ENCODE assay signal across 17 cellular contexts in genomic region chr9:89494199-89494598, GRCh38. TPM values are rescaled to one million over a fixed set of nuclear protein-coding genes. Genes with fewer than 3 reads are reported as not detected.
A peak's percentile ranks its signal among the peaks of the same experiment; 100 is the strongest.
DNase-seq lines count a peak whose midpoint lies in the region; ATAC-seq lines count a peak whose summit lies in the region.
"Had no signal": no experiment of that assay in that cellular context is flagged by ENCODE, and none has a peak within 500 bp of the region (broad histone marks: within the 10 kb centered on the region; RNA-seq: fewer than 3 reads in every experiment).

No MANE protein-coding gene starts in this region.

- peaks cover 70% of the 10 kb centered on the region for H3K4me1 ChIP-seq in effector memory CD4-positive, alpha-beta T cell (ENCODE audit: control insufficient read depth, insufficient read depth, low read length, poor library complexity, severe bottlenecking)
- H3K4me1 ChIP-seq: colonic mucosa, right lobe of liver had no signal

- H3K9me3 Mint-ChIP-seq in activated naive CD4-positive, alpha-beta T cell treated with anti-CD3 and anti-CD28 coated beads, Interleukin-2, amount 10 ng/mL, durations not matched to agents 7 days and 5 days: no peaks in the 10 kb centered on the region
- no peaks in the 10 kb centered on the region for H3K9me3 Mint-ChIP-seq in T-cell

- H3K9me3 ChIP-seq in effector memory CD4-positive, alpha-beta T cell (ENCODE audit: control insufficient read depth, low read length): no peaks in the 10 kb centered on the region
- H3K9me3 ChIP-seq: colonic mucosa, right lobe of liver, suprapubic skin had no signal

- peaks cover 56% of the 10 kb centered on the region for H3K36me3 Mint-ChIP-seq in activated naive CD4-positive, alpha-beta T cell treated with anti-CD3 and anti-CD28 coated beads, Interleukin-2, amount 10 ng/mL, durations not matched to agents 7 days and 5 days
- peaks cover 10% of the 10 kb centered on the region for H3K36me3 Mint-ChIP-seq in T-cell

- peak overlapping the region; percentile 69 for H3K27ac Mint-ChIP-seq in activated naive CD4-positive, alpha-beta T cell treated with anti-CD3 and anti-CD28 coated beads, Interleukin-2, amount 10 ng/mL, durations not matched to agents 7 days and 5 days
- peak overlapping the region; percentile 90 to 95 for H3K27ac Mint-ChIP-seq in T-cell

- H3K27ac ChIP-seq in effector memory CD4-positive, alpha-beta T cell (ENCODE audit: insufficient read depth, low read length, poor library complexity, severe bottlenecking): peak overlapping the region; percentile 40
- H3K27ac ChIP-seq in substantia nigra (ENCODE audit: low read depth, low read length, poor library complexity, severe bottlenecking): peak overlapping the region; percentile 91
- H3K27ac ChIP-seq: colonic mucosa, right lobe of liver, suprapubic skin had no signal

- H3K27me3 Mint-ChIP-seq in activated naive CD4-positive, alpha-beta T cell treated with anti-CD3 and anti-CD28 coated beads, Interleukin-2, amount 10 ng/mL, durations not matched to agents 7 days and 5 days: no peaks in the 10 kb centered on the region
- H3K27me3 Mint-ChIP-seq in T-cell: no peaks in the 10 kb centered on the region

- no peaks in the 10 kb centered on the region for H3K36me3 ChIP-seq in effector memory CD4-positive, alpha-beta T cell (ENCODE audit: control insufficient read depth, insufficient read depth, low read length)
- H3K36me3 ChIP-seq: colonic mucosa, right lobe of liver, suprapubic skin had no signal

- peak overlapping the region; percentile 98 for H3K4me3 Mint-ChIP-seq in activated naive CD4-positive, alpha-beta T cell treated with anti-CD3 and anti-CD28 coated beads, Interleukin-2, amount 10 ng/mL, durations not matched to agents 7 days and 5 days
- peak overlapping the region; percentile 93 to 96 (median 93) for H3K4me3 Mint-ChIP-seq in T-cell

- POLR2A ChIA-PET in T-cell (lab: Charles Lee): no interaction called here

- CTCF ChIA-PET in activated naive CD4-positive, alpha-beta T cell treated with anti-CD3 and anti-CD28 coated beads, Interleukin-2, amount 10 ng/mL, durations not matched to agents 7 days and 5 days (lab: Charles Lee): no interaction called here
- CTCF ChIA-PET in T-cell (lab: Charles Lee): no interaction called here

- peaks cover 91% of the 10 kb centered on the region for H3K4me1 Mint-ChIP-seq in activated naive CD4-positive, alpha-beta T cell treated with anti-CD3 and anti-CD28 coated beads, Interleukin-2, amount 10 ng/mL, durations not matched to agents 7 days and 5 days
- H3K4me1 Mint-ChIP-seq in T-cell: peaks cover 82 to 92% (median 90%) of the 10 kb centered on the region in 3 donors

- no peaks in the 10 kb centered on the region for H3K27me3 ChIP-seq in effector memory CD4-positive, alpha-beta T cell (replicated peaks; ENCODE audit: control insufficient read depth, insufficient read depth, low read length, poor library complexity, severe bottlenecking)
- H3K27me3 ChIP-seq: colonic mucosa, right lobe of liver, suprapubic skin had no signal

- DNase-seq in activated naive CD4-positive, alpha-beta T cell treated with anti-CD3 and anti-CD28 coated beads, Interleukin-2, amount 10 ng/mL, durations not matched to agents 7 days and 5 days: no peak
- DNase-seq in activated naive CD4-positive, alpha-beta T cell treated with anti-CD3 and anti-CD28 coated beads, Interleukin-2, amount 50 U/mL, for 16 hours: no peak
- DNase-seq in T-cell: no peak
- DNase-seq in effector memory CD4-positive, alpha-beta T cell: no peak
- DNase-seq in substantia nigra (lab: John Stamatoyannopoulos, UW): no peak
- DNase-seq in NOMO-1 (lab: John Stamatoyannopoulos, UW; ENCODE audit: unreplicated experiment in 2 of 2): no peak
- no peak for DNase-seq in GOT3 (lab: John Stamatoyannopoulos, UW)
- no peak for DNase-seq in activated CD4-positive, CD25-positive, alpha-beta regulatory T cell treated with anti-CD3 and anti-CD28 coated beads, Interleukin-2, amount 50 U/mL, for 72 hours
- DNase-seq: activated gamma-delta T cell, C1 segment of cervical spinal cord, colonic mucosa, GF-D8, NCI-H2029 treated with DMSO at 0.1 percent for 48 hours, OCI-M1, right lobe of liver had no signal

- H3K4me3 ChIP-seq in effector memory CD4-positive, alpha-beta T cell (ENCODE audit: insufficient read depth, low read depth, low read length, poor library complexity, severe bottlenecking): peak overlapping the region; percentile 58
- H3K4me3 ChIP-seq: colonic mucosa, K562, right lobe of liver, suprapubic skin had no signal

- no peak for ATAC-seq in T-cell (replicated peaks in 1 of 4)
- ATAC-seq: K562, right lobe of liver had no signal

RNA-seq across cellular contexts. Expression of gene SEMA4D, which starts 3.7 kb away (rescaled TPM):
- 100 to 1,000 TPM; 347 to 585 (median 434) TPM for total RNA-seq in T-cell
